In genomic region chr12:103331643-103332042, GRCh38 we compare ENCODE assay signal across 1 cellular context.
TF ChIP-seq lines count a peak whose summit lies in the region.

No MANE protein-coding gene starts in this region.

TF ChIP-seq in WTC11, 78 proteins besides CTCF, POLR2A, EP300 and RAD21 (continued from another document):
- TF ChIP-seq, protein P1, sequence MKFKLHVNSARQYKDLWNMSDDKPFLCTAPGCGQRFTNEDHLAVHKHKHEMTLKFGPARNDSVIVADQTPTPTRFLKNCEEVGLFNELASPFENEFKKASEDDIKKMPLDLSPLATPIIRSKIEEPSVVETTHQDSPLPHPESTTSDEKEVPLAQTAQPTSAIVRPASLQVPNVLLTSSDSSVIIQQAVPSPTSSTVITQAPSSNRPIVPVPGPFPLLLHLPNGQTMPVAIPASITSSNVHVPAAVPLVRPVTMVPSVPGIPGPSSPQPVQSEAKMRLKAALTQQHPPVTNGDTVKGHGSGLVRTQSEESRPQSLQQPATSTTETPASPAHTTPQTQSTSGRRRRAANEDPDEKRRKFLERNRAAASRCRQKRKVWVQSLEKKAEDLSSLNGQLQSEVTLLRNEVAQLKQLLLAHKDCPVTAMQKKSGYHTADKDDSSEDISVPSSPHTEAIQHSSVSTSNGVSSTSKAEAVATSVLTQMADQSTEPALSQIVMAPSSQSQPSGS (CRISPR knock-in tag; IDR thresholded peaks at IDR 0.05; ENCODE audit: borderline replicate concordance, low read depth) = no peak
- TF ChIP-seq AFF4 (CRISPR knock-in tag; IDR thresholded peaks at IDR 0.05; ENCODE audit: borderline replicate concordance) (no peak), ZNF423 (CRISPR knock-in tag; IDR thresholded peaks at IDR 0.05) (no peak), ZSCAN18 (CRISPR knock-in tag; IDR thresholded peaks at IDR 0.05) (no peak), ATF6 (CRISPR knock-in tag; IDR thresholded peaks at IDR 0.05) (no peak)
